ENCODE assay signal across 1 cellular context in genomic region chr12:109097435-109098141, GRCh38.
TF ChIP-seq lines count a peak whose summit lies in the region.

Gene UNG, plus strand, starts transcription at chr12:109097597. Its CDS starts 83 bp downstream, at chr12:109097680.

TF ChIP-seq in K562, 482 proteins besides CTCF, POLR2A, EP300 and RAD21 (continued from another document and continues in another):
- TF ChIP-seq NR2C2 (CRISPR knock-in tag; IDR thresholded peaks at IDR 0.05) = 0 out of 2 replicates have a peak, but pooled peaks have one; percentile 32
- TF ChIP-seq NR2C2 (tag; IDR thresholded peaks at IDR 0.05) = no peak
- no peak for TF ChIP-seq CBX3 (IDR thresholded peaks at IDR 0.05; ENCODE audit: borderline replicate concordance in 1 of 2, low read length in 2 of 2)
- TF ChIP-seq, protein P1, sequence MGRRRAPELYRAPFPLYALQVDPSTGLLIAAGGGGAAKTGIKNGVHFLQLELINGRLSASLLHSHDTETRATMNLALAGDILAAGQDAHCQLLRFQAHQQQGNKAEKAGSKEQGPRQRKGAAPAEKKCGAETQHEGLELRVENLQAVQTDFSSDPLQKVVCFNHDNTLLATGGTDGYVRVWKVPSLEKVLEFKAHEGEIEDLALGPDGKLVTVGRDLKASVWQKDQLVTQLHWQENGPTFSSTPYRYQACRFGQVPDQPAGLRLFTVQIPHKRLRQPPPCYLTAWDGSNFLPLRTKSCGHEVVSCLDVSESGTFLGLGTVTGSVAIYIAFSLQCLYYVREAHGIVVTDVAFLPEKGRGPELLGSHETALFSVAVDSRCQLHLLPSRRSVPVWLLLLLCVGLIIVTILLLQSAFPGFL (CRISPR knock-in tag; IDR thresholded peaks at IDR 0.05) = no peak
- no peak for TF ChIP-seq ZNF133 (CRISPR knock-in tag; IDR thresholded peaks at IDR 0.05)
- no peak; the same call in 1 of the 2 replicates for TF ChIP-seq BHLHE40 (IDR thresholded peaks at IDR 0.05; ENCODE audit: low read length)
- TF ChIP-seq, protein P2, sequence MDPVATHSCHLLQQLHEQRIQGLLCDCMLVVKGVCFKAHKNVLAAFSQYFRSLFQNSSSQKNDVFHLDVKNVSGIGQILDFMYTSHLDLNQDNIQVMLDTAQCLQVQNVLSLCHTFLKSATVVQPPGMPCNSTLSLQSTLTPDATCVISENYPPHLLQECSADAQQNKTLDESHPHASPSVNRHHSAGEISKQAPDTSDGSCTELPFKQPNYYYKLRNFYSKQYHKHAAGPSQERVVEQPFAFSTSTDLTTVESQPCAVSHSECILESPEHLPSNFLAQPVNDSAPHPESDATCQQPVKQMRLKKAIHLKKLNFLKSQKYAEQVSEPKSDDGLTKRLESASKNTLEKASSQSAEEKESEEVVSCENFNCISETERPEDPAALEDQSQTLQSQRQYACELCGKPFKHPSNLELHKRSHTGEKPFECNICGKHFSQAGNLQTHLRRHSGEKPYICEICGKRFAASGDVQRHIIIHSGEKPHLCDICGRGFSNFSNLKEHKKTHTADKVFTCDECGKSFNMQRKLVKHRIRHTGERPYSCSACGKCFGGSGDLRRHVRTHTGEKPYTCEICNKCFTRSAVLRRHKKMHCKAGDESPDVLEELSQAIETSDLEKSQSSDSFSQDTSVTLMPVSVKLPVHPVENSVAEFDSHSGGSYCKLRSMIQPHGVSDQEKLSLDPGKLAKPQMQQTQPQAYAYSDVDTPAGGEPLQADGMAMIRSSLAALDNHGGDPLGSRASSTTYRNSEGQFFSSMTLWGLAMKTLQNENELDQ (CRISPR knock-in tag; IDR thresholded peaks at IDR 0.05; ENCODE audit: borderline replicate concordance) = no peak
- no peak for TF ChIP-seq ZNF318 (IDR thresholded peaks at IDR 0.05; ENCODE audit: borderline replicate concordance in 1 of 2, low read depth in 1 of 2)
- no peak for TF ChIP-seq ZNF766 (CRISPR knock-in tag; conservative IDR thresholded peaks at IDR 0.05)
- no peak for TF ChIP-seq MECOM (CRISPR knock-in tag; IDR thresholded peaks at IDR 0.05)
- TF ChIP-seq, protein P3, sequence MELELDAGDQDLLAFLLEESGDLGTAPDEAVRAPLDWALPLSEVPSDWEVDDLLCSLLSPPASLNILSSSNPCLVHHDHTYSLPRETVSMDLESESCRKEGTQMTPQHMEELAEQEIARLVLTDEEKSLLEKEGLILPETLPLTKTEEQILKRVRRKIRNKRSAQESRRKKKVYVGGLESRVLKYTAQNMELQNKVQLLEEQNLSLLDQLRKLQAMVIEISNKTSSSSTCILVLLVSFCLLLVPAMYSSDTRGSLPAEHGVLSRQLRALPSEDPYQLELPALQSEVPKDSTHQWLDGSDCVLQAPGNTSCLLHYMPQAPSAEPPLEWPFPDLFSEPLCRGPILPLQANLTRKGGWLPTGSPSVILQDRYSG (tag; conservative IDR thresholded peaks at IDR 0.05; ENCODE audit: low read depth) = no peak
- TF ChIP-seq KLF6 (CRISPR knock-in tag; IDR thresholded peaks at IDR 0.05; ENCODE audit: borderline replicate concordance) = no peak
- no peak for TF ChIP-seq BRD4 (IDR thresholded peaks at IDR 0.05)
- no peak for TF ChIP-seq ZNF668 (CRISPR knock-in tag; IDR thresholded peaks at IDR 0.05)
- TF ChIP-seq HSF4 (CRISPR knock-in tag; IDR thresholded peaks at IDR 0.05; ENCODE audit: borderline replicate concordance) = no peak
- no peak for TF ChIP-seq TRIM28 (IDR thresholded peaks at IDR 0.05)
- TF ChIP-seq ZBTB34 (CRISPR knock-in tag; IDR thresholded peaks at IDR 0.05) = no peak
- TF ChIP-seq ZBTB7A (IDR thresholded peaks at IDR 0.05; ENCODE audit: borderline replicate concordance, control insufficient read depth, low read depth, low read length) = peak; percentile 85; the same call in 1 of the 2 replicates
- TF ChIP-seq DIDO1 (tag; IDR thresholded peaks at IDR 0.05; ENCODE audit: low read depth) = no peak
- no peak for TF ChIP-seq HNRNPL (IDR thresholded peaks at IDR 0.05; ENCODE audit: low read depth, low read length)
- TF ChIP-seq ZNF717 (CRISPR knock-in tag; IDR thresholded peaks at IDR 0.05) = no peak
- no peak for TF ChIP-seq TOE1 (IDR thresholded peaks at IDR 0.05; ENCODE audit: borderline replicate concordance)
- no peak for TF ChIP-seq TOE1 (CRISPR knock-in tag; IDR thresholded peaks at IDR 0.05; ENCODE audit: borderline replicate concordance, low read depth)
- TF ChIP-seq, protein P4, sequence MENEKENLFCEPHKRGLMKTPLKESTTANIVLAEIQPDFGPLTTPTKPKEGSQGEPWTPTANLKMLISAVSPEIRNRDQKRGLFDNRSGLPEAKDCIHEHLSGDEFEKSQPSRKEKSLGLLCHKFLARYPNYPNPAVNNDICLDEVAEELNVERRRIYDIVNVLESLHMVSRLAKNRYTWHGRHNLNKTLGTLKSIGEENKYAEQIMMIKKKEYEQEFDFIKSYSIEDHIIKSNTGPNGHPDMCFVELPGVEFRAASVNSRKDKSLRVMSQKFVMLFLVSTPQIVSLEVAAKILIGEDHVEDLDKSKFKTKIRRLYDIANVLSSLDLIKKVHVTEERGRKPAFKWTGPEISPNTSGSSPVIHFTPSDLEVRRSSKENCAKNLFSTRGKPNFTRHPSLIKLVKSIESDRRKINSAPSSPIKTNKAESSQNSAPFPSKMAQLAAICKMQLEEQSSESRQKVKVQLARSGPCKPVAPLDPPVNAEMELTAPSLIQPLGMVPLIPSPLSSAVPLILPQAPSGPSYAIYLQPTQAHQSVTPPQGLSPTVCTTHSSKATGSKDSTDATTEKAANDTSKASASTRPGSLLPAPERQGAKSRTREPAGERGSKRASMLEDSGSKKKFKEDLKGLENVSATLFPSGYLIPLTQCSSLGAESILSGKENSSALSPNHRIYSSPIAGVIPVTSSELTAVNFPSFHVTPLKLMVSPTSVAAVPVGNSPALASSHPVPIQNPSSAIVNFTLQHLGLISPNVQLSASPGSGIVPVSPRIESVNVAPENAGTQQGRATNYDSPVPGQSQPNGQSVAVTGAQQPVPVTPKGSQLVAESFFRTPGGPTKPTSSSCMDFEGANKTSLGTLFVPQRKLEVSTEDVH (IDR thresholded peaks at IDR 0.05; ENCODE audit: low read depth, partially characterized antibody) = peak; percentile 100
- no peak for TF ChIP-seq HNRNPLL (IDR thresholded peaks at IDR 0.05; ENCODE audit: low read depth, low read length, poor library complexity, severe bottlenecking)
- TF ChIP-seq PHTF2 (CRISPR knock-in tag; IDR thresholded peaks at IDR 0.05) = no peak
- TF ChIP-seq NEUROD1 (IDR thresholded peaks at IDR 0.05; ENCODE audit: borderline replicate concordance, low read depth, low read length, partially characterized antibody) = peak; percentile 98
- TF ChIP-seq, protein P5, sequence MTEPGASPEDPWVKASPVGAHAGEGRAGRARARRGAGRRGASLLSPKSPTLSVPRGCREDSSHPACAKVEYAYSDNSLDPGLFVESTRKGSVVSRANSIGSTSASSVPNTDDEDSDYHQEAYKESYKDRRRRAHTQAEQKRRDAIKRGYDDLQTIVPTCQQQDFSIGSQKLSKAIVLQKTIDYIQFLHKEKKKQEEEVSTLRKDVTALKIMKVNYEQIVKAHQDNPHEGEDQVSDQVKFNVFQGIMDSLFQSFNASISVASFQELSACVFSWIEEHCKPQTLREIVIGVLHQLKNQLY (CRISPR knock-in tag; conservative IDR thresholded peaks at IDR 0.05) = no peak
- no peak for TF ChIP-seq MIER1 (IDR thresholded peaks at IDR 0.05; ENCODE audit: low read depth)
- TF ChIP-seq L3MBTL2 (IDR thresholded peaks at IDR 0.05) = peak; percentile 76
- 0 out of 2 replicates have a peak, but pooled peaks have one; percentile 8 for TF ChIP-seq DPF2 (IDR thresholded peaks at IDR 0.05)
- TF ChIP-seq NFRKB (IDR thresholded peaks at IDR 0.05; ENCODE audit: low read depth) = no peak
- no peak for TF ChIP-seq ZNF561 (CRISPR knock-in tag; conservative IDR thresholded peaks at IDR 0.05)
- TF ChIP-seq ZNF57 (CRISPR knock-in tag; IDR thresholded peaks at IDR 0.05) = no peak
- TF ChIP-seq BCOR (IDR thresholded peaks at IDR 0.05) = no peak
- no peak for TF ChIP-seq MYNN (IDR thresholded peaks at IDR 0.05)
- no peak for TF ChIP-seq MYNN (CRISPR knock-in tag; IDR thresholded peaks at IDR 0.05)
- TF ChIP-seq NKRF (IDR thresholded peaks at IDR 0.05; ENCODE audit: borderline replicate concordance) = peak; percentile 100
